1 cellular context compared by ENCODE assay signal in genomic region chr12:26274441-26275312, GRCh38.
TF ChIP-seq lines count a peak whose summit lies in the region.

No MANE protein-coding gene starts in this region.

TF ChIP-seq in HCT116, 20 proteins besides CTCF, POLR2A, EP300 and RAD21 (continued from another document):
- TF ChIP-seq ZBTB33 (IDR thresholded peaks at IDR 0.05; ENCODE audit: extremely low read depth, insufficient replicate concordance, low read length) = no peak
